Comparison of ENCODE assay signal across 9 cellular contexts in genomic region chr6:123802351-123802696, GRCh38. TPM values are rescaled to one million over a fixed set of nuclear protein-coding genes. Genes with fewer than 3 reads are reported as not detected.
A peak's percentile ranks its signal among the peaks of the same experiment; 100 is the strongest.
DNase-seq lines count a peak whose midpoint lies in the region; ATAC-seq and TF ChIP-seq lines count a peak whose summit lies in the region.
"Had no signal": no experiment of that assay in that cellular context is flagged by ENCODE, and none has a peak within 500 bp of the region (broad histone marks: within the 10 kb centered on the region; RNA-seq: fewer than 3 reads in every experiment).

No MANE protein-coding gene starts in this region.

- no peak overlapping the region for H3K4me3 ChIP-seq in mammary epithelial cell (replicated peaks in 1 of 3; ENCODE audit: insufficient read depth in 1 of 3, low read depth in 2 of 3, low read length in 3 of 3)

- WGBS in mammary epithelial cell (ENCODE audit: low coverage, missing lambda C conversion rate) = 19% methylated on average over 4 of the region's 6 CpGs

- DNase-seq in mammary epithelial cell = no peak
- DNase-seq in stimulated activated naive B cell treated with anti-CD40 and anti-IgM and Interleukin-4, amounts not matched to agents 10 μg/mL and 1 μg/mL and 100 μg/mL, for 72 hours = no peak
- no peak for DNase-seq in HuH-7.5 (ENCODE audit: low spot score)
- no peak for DNase-seq in NCI-H1436 (lab: John Stamatoyannopoulos, UW)
- no peak for DNase-seq in immature natural killer cell

- dilution Hi-C loops in mammary epithelial cell (cut with HindIII; ENCODE audit: low sequenced_read_pairs) = no loop called here

- in situ Hi-C loops in mammary epithelial cell (cut with MboI; ENCODE audit: low sequenced_read_pairs in 2 of 2) = loop anchor here in 1 of 2 donors (5.0 to 10.0 kb wide), 2 partner anchors 165 to 992 kb away; no protein-coding TSS in a partner anchor

- peak overlapping the region; percentile 26 for H2AFZ ChIP-seq in mammary epithelial cell (ENCODE audit: low read depth, low read length)

- no peak overlapping the region for H3K9ac ChIP-seq in mammary epithelial cell (ENCODE audit: insufficient read depth, low read length)

- peaks cover 40 to 44% of the 10 kb centered on the region in 2 donors for H3K27me3 Mint-ChIP-seq in stimulated activated naive B cell treated with anti-CD40 and anti-IgM and Interleukin-4, amounts not matched to agents 10 μg/mL and 1 μg/mL and 100 μg/mL, for 72 hours
- H3K27me3 Mint-ChIP-seq in immature natural killer cell (ENCODE audit: low read depth in 3 of 3) = peaks cover 13 to 19% (median 19%) of the 10 kb centered on the region in 3 donors

- peaks cover 8 to 18% of the 10 kb centered on the region in 2 donors for H3K4me1 Mint-ChIP-seq in stimulated activated naive B cell treated with anti-CD40 and anti-IgM and Interleukin-4, amounts not matched to agents 10 μg/mL and 1 μg/mL and 100 μg/mL, for 72 hours
- peaks cover 7 to 10% of the 10 kb centered on the region in 2 donors for H3K4me1 Mint-ChIP-seq in immature natural killer cell

- H3K36me3 Mint-ChIP-seq in stimulated activated naive B cell treated with anti-CD40 and anti-IgM and Interleukin-4, amounts not matched to agents 10 μg/mL and 1 μg/mL and 100 μg/mL, for 72 hours = no peaks in the 10 kb centered on the region
- H3K36me3 Mint-ChIP-seq in immature natural killer cell = no peaks in the 10 kb centered on the region

- no TSS peak for BruUV-seq in mammary epithelial cell (replicated peaks; lab: Mats Ljungman, UMichigan)

- peak overlapping the region; percentile 96 for H3K4me2 ChIP-seq in mammary epithelial cell (ENCODE audit: insufficient read depth, low read depth, low read length)

- CTCF ChIA-PET in mammary epithelial cell (lab: Charles Lee; ENCODE audit: low non-redundant PET) = interaction anchor here (0.5 to 0.8 kb wide), 2 partner anchors 164 to 994 kb away, joined by 8 to 10 read pairs; no protein-coding TSS in a partner anchor

- no peaks in the 10 kb centered on the region for H4K20me1 ChIP-seq in mammary epithelial cell (ENCODE audit: insufficient read depth, low read length)

- H3K27me3 ChIP-seq in mammary epithelial cell (ENCODE audit: insufficient read depth, low read length) = peaks cover 24% of the 10 kb centered on the region

- peak overlapping the region; percentile 56 for H3K27ac Mint-ChIP-seq in stimulated activated naive B cell treated with anti-CD40 and anti-IgM and Interleukin-4, amounts not matched to agents 10 μg/mL and 1 μg/mL and 100 μg/mL, for 72 hours
- H3K27ac Mint-ChIP-seq in immature natural killer cell = no peak overlapping the region

- no peak overlapping the region for H3K4me3 Mint-ChIP-seq in stimulated activated naive B cell treated with anti-CD40 and anti-IgM and Interleukin-4, amounts not matched to agents 10 μg/mL and 1 μg/mL and 100 μg/mL, for 72 hours
- no peak overlapping the region for H3K4me3 Mint-ChIP-seq in immature natural killer cell

- no peaks in the 10 kb centered on the region for H3K36me3 ChIP-seq in mammary epithelial cell (ENCODE audit: insufficient read depth, low read length)
- H3K36me3 ChIP-seq: heart left ventricle had no signal

- H3K79me2 ChIP-seq in mammary epithelial cell (ENCODE audit: insufficient read depth, low read length) = no peaks in the 10 kb centered on the region

- no peaks in the 10 kb centered on the region for H3K9me3 ChIP-seq in mammary epithelial cell (replicated peaks; ENCODE audit: insufficient read depth, low read length)
- H3K9me3 ChIP-seq: heart left ventricle had no signal

- intact Hi-C loops in mammary epithelial cell (cut with micrococcal nuclease) = loop anchor here (1.0 to 10.0 kb wide), 6 partner anchors 25 to 994 kb away; no protein-coding TSS in a partner anchor

- H3K9me3 Mint-ChIP-seq in stimulated activated naive B cell treated with anti-CD40 and anti-IgM and Interleukin-4, amounts not matched to agents 10 μg/mL and 1 μg/mL and 100 μg/mL, for 72 hours = no peaks in the 10 kb centered on the region
- peaks cover 0 to 6% (median 2%) of the 10 kb centered on the region in 6 donors for H3K9me3 Mint-ChIP-seq in immature natural killer cell

- peak; percentile 21 for ATAC-seq in GM19452 (IDR thresholded peaks at IDR 0.05; ENCODE audit: unreplicated experiment)
- peak; percentile 10 for ATAC-seq in HG03066 (IDR thresholded peaks at IDR 0.05; ENCODE audit: low read depth, unreplicated experiment)
- ATAC-seq in stimulated activated naive B cell treated with anti-CD40 and anti-IgM and Interleukin-4, amounts not matched to agents 10 μg/mL and 1 μg/mL and 100 μg/mL, for 72 hours (replicated peaks) = peak; percentile 10 to 14

- peaks cover 11% of the 10 kb centered on the region for H3K4me1 ChIP-seq in mammary epithelial cell (ENCODE audit: insufficient read depth, low read length)

- H3K27ac ChIP-seq in mammary epithelial cell (ENCODE audit: insufficient read depth, low read depth, low read length) = no peak overlapping the region
- H3K27ac ChIP-seq: heart left ventricle had no signal

- TF ChIP-seq CTCF in mammary epithelial cell (conservative IDR thresholded peaks at IDR 0.05 in 1 of 2, IDR thresholded peaks at IDR 0.05 in 1 of 2; ENCODE audit: extremely low read depth in 1 of 2, insufficient read depth in 1 of 2, low read depth in 1 of 2, low read length in 2 of 2) = no peak

RNA-seq across cellular contexts. Expression of gene NKAIN2, which starts 1.3 kb away (rescaled TPM):
- under 1 TPM in 1 of 2 donors, not detected in 1; 0.17 TPM for total RNA-seq in mammary epithelial cell
- polyA plus RNA-seq in mammary epithelial cell (not detected), immature natural killer cell (not detected)
- polyA minus RNA-seq in mammary epithelial cell = not detected
- total RNA-seq: HT1080 had no signal
